5 cellular contexts compared by ENCODE assay signal in the genomic region with DNA sequence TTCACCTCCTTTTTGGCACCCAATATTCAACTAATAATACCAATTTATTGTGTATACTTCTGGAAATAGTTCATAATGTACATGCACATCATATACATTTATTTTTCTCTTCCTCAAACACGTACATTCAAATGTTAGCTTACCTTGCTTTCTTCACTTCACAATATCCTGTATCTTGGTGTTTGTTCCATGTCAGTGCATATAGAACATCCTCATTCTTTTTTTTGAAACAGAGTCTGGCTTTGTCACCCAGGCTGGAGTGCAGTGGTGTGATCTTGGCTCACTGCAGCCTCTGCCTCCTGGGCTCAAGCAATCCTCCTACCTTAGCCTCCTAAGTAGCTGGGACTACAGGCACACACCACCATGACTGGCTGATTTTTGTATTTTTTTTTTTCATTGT.
DNase-seq lines count a peak whose midpoint lies in the region; ATAC-seq, FAIRE-seq and TF ChIP-seq lines count a peak whose summit lies in the region.
"Not testable (repeated sequence)": the region's sequence is repeated elsewhere in the genome, so short reads cannot be mapped to it uniquely, and the experiment has no call there.

No MANE protein-coding gene starts in this region.

- peaks cover 37% of the 10 kb centered on the region for H3K36me3 Mint-ChIP-seq in activated T-cell treated with anti-CD3 and anti-CD28 coated beads, Interleukin-2, amount 50 U/mL, for 24 hours (ENCODE audit: low read depth)
- H3K36me3 Mint-ChIP-seq in activated naive CD8-positive, alpha-beta T cell, result peaks cover 15% of the 10 kb centered on the region
- peaks cover 14% of the 10 kb centered on the region for H3K36me3 Mint-ChIP-seq in central memory CD8-positive, alpha-beta T cell (ENCODE audit: insufficient read depth)

- TF ChIP-seq CTCF in neutrophil (IDR thresholded peaks at IDR 0.05), result not testable (repeated sequence)

- peaks cover 61% of the 10 kb centered on the region for H3K4me1 Mint-ChIP-seq in activated T-cell treated with anti-CD3 and anti-CD28 coated beads, Interleukin-2, amount 50 U/mL, for 24 hours (ENCODE audit: low read depth)
- peaks cover 55% of the 10 kb centered on the region for H3K4me1 Mint-ChIP-seq in activated naive CD8-positive, alpha-beta T cell (ENCODE audit: low read depth)
- peaks cover 71% of the 10 kb centered on the region for H3K4me1 Mint-ChIP-seq in central memory CD8-positive, alpha-beta T cell

- not testable (repeated sequence) for ATAC-seq in central memory CD8-positive, alpha-beta T cell (replicated peaks; ENCODE audit: extremely low read depth, poor library complexity, severe bottlenecking)

- H3K9me3 ChIP-seq in neutrophil, result not testable (repeated sequence)

- H3K9me3 Mint-ChIP-seq in activated T-cell treated with anti-CD3 and anti-CD28 coated beads, Interleukin-2, amount 50 U/mL, for 24 hours, result peaks cover 10% of the 10 kb centered on the region
- not testable (repeated sequence) for H3K9me3 Mint-ChIP-seq in activated naive CD8-positive, alpha-beta T cell (ENCODE audit: low read depth); central memory CD8-positive, alpha-beta T cell

- DNase-seq in GM12891 (ENCODE audit: insufficient read length, low spot score); activated T-cell treated with anti-CD3 and anti-CD28 coated beads, Interleukin-2, amount 50 U/mL, for 24 hours; central memory CD8-positive, alpha-beta T cell (ENCODE audit: low spot score in 2 of 2): not testable (repeated sequence)

- H3K4me1 ChIP-seq in neutrophil (ENCODE audit: control insufficient read depth in 1 of 2, insufficient read depth in 1 of 2, low read depth in 1 of 2, low read length in 1 of 2), result peaks cover 13% of the 10 kb centered on the region in 2 experiments

- H3K36me3 ChIP-seq in neutrophil, result not testable (repeated sequence)

- H3K27me3 Mint-ChIP-seq in activated T-cell treated with anti-CD3 and anti-CD28 coated beads, Interleukin-2, amount 50 U/mL, for 24 hours; activated naive CD8-positive, alpha-beta T cell; central memory CD8-positive, alpha-beta T cell: not testable (repeated sequence)

- FAIRE-seq in GM12891 (lab: Jason Lieb, UNC), result peak; percentile 85

- not testable (repeated sequence) for TF ChIP-seq POLR2A in GM12891 (IDR thresholded peaks at IDR 0.05; ENCODE audit: low read depth, low read length)

- H3K27ac ChIP-seq in neutrophil, result peak overlapping the region; percentile 33

- not testable (repeated sequence) for H3K4me3 Mint-ChIP-seq in activated T-cell treated with anti-CD3 and anti-CD28 coated beads, Interleukin-2, amount 50 U/mL, for 24 hours; activated naive CD8-positive, alpha-beta T cell; central memory CD8-positive, alpha-beta T cell

- H3K27ac Mint-ChIP-seq in activated T-cell treated with anti-CD3 and anti-CD28 coated beads, Interleukin-2, amount 50 U/mL, for 24 hours, result peak overlapping the region; percentile 22
- H3K27ac Mint-ChIP-seq in activated naive CD8-positive, alpha-beta T cell, result peak overlapping the region; percentile 16
- peak overlapping the region; percentile 36 for H3K27ac Mint-ChIP-seq in central memory CD8-positive, alpha-beta T cell (ENCODE audit: low read depth)

- H3K27me3 ChIP-seq in neutrophil, result not testable (repeated sequence)

- H3K4me3 ChIP-seq in neutrophil (ENCODE audit: low read depth in 1 of 2, low read length in 1 of 2), result not testable (repeated sequence)
